Comparison of ENCODE assay signal across 27 cellular contexts in genomic region chr2:212364586-212364985, GRCh38.
DNase-seq lines count a peak whose midpoint lies in the region; ATAC-seq and TF ChIP-seq lines count a peak whose summit lies in the region.
"Had no signal": no experiment of that assay in that cellular context is flagged by ENCODE, and none has a peak within 500 bp of the region (broad histone marks: within the 10 kb centered on the region; RNA-seq: fewer than 3 reads in every experiment).

No MANE protein-coding gene starts in this region.

- DNase-seq in ascending aorta (ENCODE audit: low spot score in 2 of 2) (no peak), renal cortical epithelial cell (ENCODE audit: low read depth) (peak; percentile 4), NCI-H345 treated with DMSO at 0.1 percent for 48 hours (lab: John Stamatoyannopoulos, UW; ENCODE audit: unreplicated experiment) (no peak)
- DNase-seq: activated CD4-positive, alpha-beta T cell treated with anti-CD3 and anti-CD28 coated beads, Interleukin-2, amount 10 ng/mL, durations not matched to agents 24 days and 14 days; activated CD8-positive, alpha-beta memory T cell treated with anti-CD3 and anti-CD28 coated beads, Interleukin-2, amount 10 ng/mL, durations not matched to agents 7 days and 5 days; brain microvascular endothelial cell; CD8-positive, alpha-beta T cell; DMS53; GDM1; heart right ventricle; MV-4-11; NCI-H187 treated with DMSO at 0.1 percent for 48 hours; NCI-H510A; Peyer's patch; stimulated activated CD4-positive, alpha-beta T cell treated with anti-CD3 and anti-CD28 coated beads, Interleukin-4, amount 100 ng/mL, for 1 hour; stimulated activated naive CD4-positive, alpha-beta T cell treated with Interleukin-2 at 50 U/mL for 16 hours; T-helper 17 cell; thyroid gland had no signal

- intact Hi-C loops in ascending aorta (cut with DNase I) = no loop called here

- no peaks in the 10 kb centered on the region for H3K36me3 ChIP-seq in HUES48 (ENCODE audit: control insufficient read depth, insufficient read depth, low read length)
- H3K36me3 ChIP-seq in ascending aorta = no peaks in the 10 kb centered on the region
- H3K36me3 ChIP-seq: brain microvascular endothelial cell, heart right ventricle, Peyer's patch, SJSA1, thyroid gland had no signal

- no peak for TF ChIP-seq CTCF in ascending aorta (IDR thresholded peaks at IDR 0.05)

- H3K27ac ChIP-seq in HUES48 (ENCODE audit: low read depth, low read length) = no peak overlapping the region
- peak overlapping the region; percentile 7 to 52 for H3K27ac ChIP-seq in ascending aorta
- peak overlapping the region; percentile 35 for H3K27ac ChIP-seq in layer of hippocampus (ENCODE audit: low read depth, low read length)
- H3K27ac ChIP-seq: brain microvascular endothelial cell, heart right ventricle, Peyer's patch, SJSA1, thyroid gland had no signal

- no peak for ATAC-seq in HG03097 (IDR thresholded peaks at IDR 0.05; ENCODE audit: low FRiP score, unreplicated experiment)
- ATAC-seq in HG03039 (IDR thresholded peaks at IDR 0.05; ENCODE audit: unreplicated experiment) = no peak
- no peak for ATAC-seq in HG02970 (IDR thresholded peaks at IDR 0.05; ENCODE audit: low FRiP score, unreplicated experiment)
- ATAC-seq: activated CD8-positive, alpha-beta memory T cell treated with anti-CD3 and anti-CD28 coated beads, Interleukin-2, amount 10 ng/mL, durations not matched to agents 7 days and 5 days; activated naive CD4-positive, alpha-beta T cell treated with anti-CD3 and anti-CD28 coated beads, Interleukin-2, amount 50 U/mL, for 72 hours; CD8-positive, alpha-beta T cell; heart right ventricle; left lobe of liver; T-helper 17 cell had no signal

- H3K9ac ChIP-seq in HUES48 (ENCODE audit: low read depth, low read length) = 0 out of 2 replicates have a peak overlapping the region, but pooled peaks have one; percentile 25

- H3K4me1 ChIP-seq in HUES48 (ENCODE audit: control insufficient read depth, insufficient read depth, low read length) (peaks cover 18% of the 10 kb centered on the region), ascending aorta (peaks cover 6 to 8% of the 10 kb centered on the region in 2 donors)
- H3K4me1 ChIP-seq: Peyer's patch, SJSA1 had no signal

- no peaks in the 10 kb centered on the region for H3K27me3 ChIP-seq in HUES48 (ENCODE audit: control insufficient read depth, insufficient read depth, low read length)
- H3K27me3 ChIP-seq in ascending aorta = no peaks in the 10 kb centered on the region
- no peaks in the 10 kb centered on the region for H3K27me3 ChIP-seq in layer of hippocampus (ENCODE audit: control insufficient read depth, insufficient read depth, low read length)
- H3K27me3 ChIP-seq: brain microvascular endothelial cell, heart right ventricle, Peyer's patch, SJSA1, thyroid gland had no signal

- H3K9me3 ChIP-seq in HUES48 (ENCODE audit: control insufficient read depth, insufficient read depth, low read length) = no peaks in the 10 kb centered on the region
- no peaks in the 10 kb centered on the region for H3K9me3 ChIP-seq in ascending aorta
- H3K9me3 ChIP-seq: heart right ventricle, Peyer's patch, SJSA1, thyroid gland had no signal

- H3K4me3 ChIP-seq in HUES48 (ENCODE audit: low read depth, low read length) = no peak overlapping the region
- H3K4me3 ChIP-seq in ascending aorta = no peak overlapping the region
- H3K4me3 ChIP-seq: coronary artery, heart right ventricle, Peyer's patch, SJSA1, thyroid gland had no signal
